8 cellular contexts compared by ENCODE assay signal in the genomic region with DNA sequence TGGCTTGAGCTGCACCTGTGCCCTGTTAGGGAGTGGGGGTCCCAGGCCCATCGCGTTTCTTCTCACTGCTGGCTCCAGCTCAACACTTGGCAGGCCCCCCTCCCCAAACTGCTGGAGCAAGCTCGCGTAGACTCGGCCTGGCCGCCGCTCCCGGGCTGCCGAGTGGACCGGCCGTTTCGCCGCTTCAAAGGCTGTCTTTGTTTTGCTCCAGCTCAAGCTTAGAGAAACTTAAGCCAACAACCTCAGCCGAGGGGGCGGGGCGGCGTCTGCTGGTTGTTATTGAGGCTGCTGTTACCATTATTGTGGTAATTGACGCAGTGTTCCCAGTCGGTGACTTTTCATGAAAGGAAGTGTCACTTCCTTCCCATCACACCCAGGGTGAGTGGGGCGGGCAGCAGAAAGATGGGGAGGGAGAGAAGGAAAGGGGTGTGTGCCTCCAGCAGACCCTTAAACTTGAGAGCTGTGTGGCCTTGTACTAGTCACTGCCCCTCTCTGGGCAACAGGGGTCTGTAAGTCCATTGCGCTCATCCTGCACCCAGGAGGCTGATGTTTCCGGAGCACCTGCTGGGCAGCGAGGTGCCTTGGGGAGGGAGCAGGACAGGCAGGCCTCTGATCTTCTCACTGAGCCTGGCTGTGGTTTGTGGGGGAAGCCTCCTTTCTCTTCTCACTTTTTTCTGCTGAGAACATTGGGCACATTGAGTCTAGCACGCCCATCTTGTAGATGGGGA. TPM values are rescaled to one million over a fixed set of nuclear protein-coding genes. Genes with fewer than 3 reads are reported as not detected.
DNase-seq lines count a peak whose midpoint lies in the region; ATAC-seq, FAIRE-seq and TF ChIP-seq lines count a peak whose summit lies in the region.

No MANE protein-coding gene starts in this region.

- H3K4me3 ChIP-seq in K562 (no peak overlapping the region), kidney epithelial cell (ENCODE audit: low read depth, low read length) (peak overlapping the region; percentile 59)

- H3K4me2 ChIP-seq in K562 (ENCODE audit: insufficient read depth, low read length) = no peak overlapping the region

- POLR2A ChIA-PET in K562 (lab: Yijun Ruan, JAX) = interaction anchor here (0.6 to 1.4 kb wide), 3 partner anchors 15 to 267 kb away, joined by 3 to 4 read pairs (median 3); no protein-coding TSS in a partner anchor

- FAIRE-seq in K562 (lab: Jason Lieb, UNC) = no peak

- TF ChIP-seq POLR2A in K562 (conservative IDR thresholded peaks at IDR 0.05) = no peak

- H3K9ac ChIP-seq in K562 (ENCODE audit: insufficient read depth in 1 of 2, low read depth in 2 of 2, low read length in 2 of 2) = peak overlapping the region in 1 of 2 experiments; percentile 64; a peak in 2 of 4 replicates

- no peaks in the 10 kb centered on the region; the same call in 1 of the 3 replicates for H3K79me2 ChIP-seq in K562 (ENCODE audit: control insufficient read depth, insufficient read depth, low read length)

- H4K20me1 ChIP-seq in K562 (replicated peaks; ENCODE audit: control insufficient read depth, insufficient read depth, low read length) = peaks cover 20% of the 10 kb centered on the region

- DNase-seq in GM03348 (ENCODE audit: low spot score) = peak; percentile 27
- peak; percentile 81 for DNase-seq in UCSD-AML1 (lab: John Stamatoyannopoulos, UW; ENCODE audit: unreplicated experiment)
- DNase-seq in K562 (ENCODE audit: extremely low read depth in 1 of 4, low spot score in 3 of 4) = no peak
- no peak for DNase-seq in kidney epithelial cell (ENCODE audit: low read depth)
- peak; percentile 75 to 81 for DNase-seq in stimulated activated CD4-positive, alpha-beta T cell treated with anti-CD3 and anti-CD28 coated beads, Interleukin-1b, Interleukin-23, amount 100 ng/mL, for 4 hours (ENCODE audit: low read depth in 2 of 2)
- no peak for DNase-seq in NOMO-1 treated with dmso at 0.1 percent for 144 hours (lab: John Stamatoyannopoulos, UW; ENCODE audit: unreplicated experiment)
- no peak for DNase-seq in NCI-H146 treated with DMSO at 0.1 percent for 48 hours (lab: John Stamatoyannopoulos, UW; ENCODE audit: unreplicated experiment)
- DNase-seq in SKM-1 treated with dmso at 0.1 percent for 144 hours (lab: John Stamatoyannopoulos, UW; ENCODE audit: unreplicated experiment) = no peak

- in situ Hi-C loops in K562 (cut with MboI) = no loop called here

- no peak for ATAC-seq in K562

- no peaks in the 10 kb centered on the region for H3K9me3 ChIP-seq in K562 (replicated peaks; ENCODE audit: control insufficient read depth, insufficient read depth, low read depth, low read length)

- H3K9me1 ChIP-seq in K562 (ENCODE audit: control insufficient read depth, insufficient read depth, low read length) = peaks cover 4% of the 10 kb centered on the region

- no TSS peak for BruUV-seq in K562 (replicated peaks; lab: Mats Ljungman, UMichigan)

- peaks cover 3 to 25% of the 10 kb centered on the region in 2 experiments; a peak in 3 of 5 replicates for H3K4me1 ChIP-seq in K562 (replicated peaks in 1 of 2; ENCODE audit: control insufficient read depth in 2 of 2, insufficient read depth in 2 of 2, low read length in 2 of 2)

- TF ChIP-seq CTCF in K562 (IDR thresholded peaks at IDR 0.05 in 2 of 3, conservative IDR thresholded peaks at IDR 0.05 in 1 of 3; ENCODE audit: insufficient read depth in 2 of 3, low read depth in 1 of 3, low read length in 3 of 3) (no peak), kidney epithelial cell (IDR thresholded peaks at IDR 0.05; ENCODE audit: insufficient read depth, low read length, poor library complexity, severe bottlenecking) (no peak)

- CTCF ChIA-PET in K562 (lab: Yijun Ruan, JAX; ENCODE audit: low intra/inter-chr PET ratio) = no interaction called here

- H3K36me3 ChIP-seq in K562 (ENCODE audit: control insufficient read depth, insufficient read depth, low read length) (no peaks in the 10 kb centered on the region), kidney epithelial cell (ENCODE audit: control insufficient read depth, insufficient read depth, low read length) (no peaks in the 10 kb centered on the region)

- intact Hi-C loops in K562 (cut with micrococcal nuclease) = no loop called here

- H3K27me3 ChIP-seq in K562 (ENCODE audit: control insufficient read depth in 2 of 2, insufficient read depth in 2 of 2, low read length in 2 of 2) = no peaks in the 10 kb centered on the region
- no peaks in the 10 kb centered on the region for H3K27me3 ChIP-seq in kidney epithelial cell (ENCODE audit: control insufficient read depth, insufficient read depth, low read length)

- no peak for TF ChIP-seq EP300 in K562 (IDR thresholded peaks at IDR 0.05; ENCODE audit: low read length)

- H3K27ac ChIP-seq in K562 (ENCODE audit: extremely low read depth, low read depth, low read length) = no peak overlapping the region; the same call in 2 of the 3 replicates

- no peak for TF ChIP-seq RAD21 in K562 (CRISPR knock-in tag; conservative IDR thresholded peaks at IDR 0.05 in 1 of 2, IDR thresholded peaks at IDR 0.05 in 1 of 2)

- H2AFZ ChIP-seq in K562 (ENCODE audit: low read depth, low read length) = no peak overlapping the region

- 86% methylated on average over 23 of the region's 24 CpGs for WGBS in K562 (ENCODE audit: insufficient coverage, low coverage, missing lambda C conversion rate)

TF ChIP-seq in K562, 482 proteins besides CTCF, POLR2A, EP300 and RAD21:
- TF ChIP-seq CHD4 (IDR thresholded peaks at IDR 0.05; ENCODE audit: insufficient read depth, insufficient replicate concordance, low read depth, low read length, poor library complexity, severe bottlenecking) (no peak), RBM25 (IDR thresholded peaks at IDR 0.05; ENCODE audit: low read depth, low read length, severe bottlenecking) (peak; percentile 20), ZFP36 (IDR thresholded peaks at IDR 0.05; ENCODE audit: low read depth, low read length, partially characterized antibody) (peak; percentile 8)

RNA-seq across cellular contexts. Expression of gene ARID5A, which starts 2.1 kb away (rescaled TPM):
- total RNA-seq in K562 (2011; cell fraction: chromatin; rRNA removed; ENCODE audit: low replicate concordance) = 4.9 and 10.9 TPM in 2 replicates
- 7.4 and 9.2 TPM in 2 replicates for total RNA-seq in K562 (2011; cell fraction: nucleolus; rRNA removed)
- 4.5 TPM in 2 replicates for total RNA-seq in K562 (2011; cell fraction: nucleoplasm; rRNA removed)
- total RNA-seq in K562 (2014; rRNA removed) (6.5 and 7.1 TPM in 2 replicates), K562 (2014; rRNA removed; fragmentation: Illumina TruSeq; extraction: Trizol) (0.83 and 1.9 TPM in 2 replicates), K562 (2015; rRNA removed; fragmentation: Illumina TruSeq; extraction: Trizol) (4.1 and 5.1 TPM in 2 replicates), K562 (2021) (11.0 and 12.4 TPM in 2 replicates), kidney epithelial cell (38.8 and 41.1 TPM in 2 replicates)
- polyA plus RNA-seq in K562 (2011; rRNA removed) (3.0 and 4.5 TPM in 2 replicates), K562 (2014; fragmentation: Illumina TruSeq; extraction: Trizol) (3.0 and 6.8 TPM in 2 replicates), K562 (2014; fragmentation: Nextera tagmentation; extraction: Ambion mirVana) (under 1 TPM; 0.14 to 0.17 TPM), K562 (2014; rRNA removed) (8.4 and 12.5 TPM in 2 replicates)
- 3.0 and 9.9 TPM in 2 replicates for polyA plus RNA-seq in K562 (2011; cell fraction: cytosol; rRNA removed)
- 8.8 and 17.2 TPM in 2 replicates for polyA plus RNA-seq in K562 (2011; cell fraction: nucleus; rRNA removed)
- polyA plus RNA-seq in K562 (2012) = 6.1 and 12.4 TPM in 2 replicates
- polyA minus RNA-seq in K562 (2011; rRNA and poly(A)+ RNA removed) = 0.93 and 1.1 TPM in 2 replicates
- polyA minus RNA-seq in K562 (2011; cell fraction: cytosol; rRNA and poly(A)+ RNA removed) = 2.8 and 6.6 TPM in 2 replicates
- 3.9 and 5.2 TPM in 2 replicates for polyA minus RNA-seq in K562 (2011; cell fraction: nucleus; rRNA and poly(A)+ RNA removed)

RNA-seq across cellular contexts. Expression of gene NEURL3, which starts 33.5 kb away (rescaled TPM):
- not detected in 2 replicates for total RNA-seq in K562 (2011; cell fraction: chromatin; rRNA removed; ENCODE audit: low replicate concordance)
- total RNA-seq in K562 (2011; cell fraction: nucleolus; rRNA removed) = not detected in 2 replicates
- total RNA-seq in K562 (2011; cell fraction: nucleoplasm; rRNA removed) = not detected in 2 replicates
- total RNA-seq in K562 (2014; rRNA removed) (not detected in 2 replicates), K562 (2014; rRNA removed; fragmentation: Illumina TruSeq; extraction: Trizol) (not detected in 2 replicates), K562 (2015; rRNA removed; fragmentation: Illumina TruSeq; extraction: Trizol) (not detected in 2 replicates), K562 (2021) (not detected in 2 replicates), kidney epithelial cell (16.8 and 18.6 TPM in 2 replicates)
- polyA plus RNA-seq in K562 (2011; rRNA removed) (not detected in 2 replicates), K562 (2014; fragmentation: Illumina TruSeq; extraction: Trizol) (not detected in 2 replicates), K562 (2014; fragmentation: Nextera tagmentation; extraction: Ambion mirVana) (not detected), K562 (2014; rRNA removed) (not detected in 2 replicates)
- not detected in 2 replicates for polyA plus RNA-seq in K562 (2011; cell fraction: cytosol; rRNA removed)
- not detected in 2 replicates for polyA plus RNA-seq in K562 (2011; cell fraction: nucleus; rRNA removed)
- polyA plus RNA-seq in K562 (2012) = not detected in 2 replicates
- polyA minus RNA-seq in K562 (2011; rRNA and poly(A)+ RNA removed) = not detected in 2 replicates
- not detected in 2 replicates for polyA minus RNA-seq in K562 (2011; cell fraction: cytosol; rRNA and poly(A)+ RNA removed)
- not detected in 2 replicates for polyA minus RNA-seq in K562 (2011; cell fraction: nucleus; rRNA and poly(A)+ RNA removed)

Comparison
In these comparisons a context has a peak if more than half of its experiments do, and no peak if none do; other contexts are left out.
1. DNase-seq: peak in GM03348 (single experiment), UCSD-AML1 (single experiment) and stimulated activated CD4-positive, alpha-beta T cell treated with anti-CD3 and anti-CD28 coated beads, Interleukin-1b, Interleukin-23, amount 100 ng/mL, for 4 hours (2 of 2); none in K562 (0 of 4), kidney epithelial cell (single experiment), NOMO-1 treated with dmso at 0.1 percent for 144 hours (single experiment), NCI-H146 treated with DMSO at 0.1 percent for 48 hours (single experiment) and SKM-1 treated with dmso at 0.1 percent for 144 hours (single experiment).
2. RNA of gene NEURL3, which starts 33.5 kb away (total RNA-seq): 16.8 to 18.6 TPM in kidney epithelial cell; not detected in K562; every median in the first group is over 10 times any median in the second.